ENCODE assay signal across 10 cellular contexts in the genomic region with DNA sequence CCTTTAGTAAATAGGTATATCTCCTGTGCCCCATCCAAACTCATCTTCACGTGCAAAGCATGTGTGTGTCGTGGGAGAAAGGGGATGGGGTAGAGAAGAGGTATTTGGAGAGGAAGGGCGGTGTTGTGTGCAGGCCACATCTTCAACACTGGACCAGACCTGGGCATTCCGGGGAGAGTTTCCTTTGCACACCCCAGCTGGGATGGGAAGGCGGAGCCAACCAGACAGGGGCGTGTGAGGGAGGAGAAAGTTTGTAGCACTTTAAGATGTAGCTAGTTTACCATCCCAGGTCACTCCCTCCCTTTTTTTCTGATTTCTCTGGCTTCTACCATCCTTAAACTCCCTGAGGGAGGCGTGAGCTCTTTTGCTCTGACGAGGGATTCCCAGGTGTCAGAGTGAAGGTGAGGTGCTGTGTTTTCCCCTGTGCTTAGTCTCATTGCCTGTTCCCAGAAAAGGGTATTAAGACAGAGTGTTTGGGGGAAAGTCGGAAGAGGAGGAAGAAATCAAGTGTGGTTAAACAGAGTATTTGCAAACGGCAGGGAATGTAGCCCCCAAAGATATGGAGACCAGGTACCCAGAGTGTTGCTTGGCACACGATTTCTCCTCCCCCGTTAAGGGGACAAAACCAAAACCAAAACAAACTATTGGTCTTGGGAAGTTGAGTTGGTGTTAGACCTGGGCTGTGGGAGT. TPM values are rescaled to one million over a fixed set of nuclear protein-coding genes. Genes with fewer than 3 reads are reported as not detected.
A peak's percentile ranks its signal among the peaks of the same experiment; 100 is the strongest.
DNase-seq lines count a peak whose midpoint lies in the region; ATAC-seq and TF ChIP-seq lines count a peak whose summit lies in the region.
"Had no signal": no experiment of that assay in that cellular context is flagged by ENCODE, and none has a peak within 500 bp of the region (broad histone marks: within the 10 kb centered on the region; RNA-seq: fewer than 3 reads in every experiment).

No MANE protein-coding gene starts in this region.

- no peaks in the 10 kb centered on the region for H3K27me3 ChIP-seq in hepatocyte
- H3K27me3 ChIP-seq in spleen (replicated peaks in 1 of 7): peaks cover 0 to 33% (median 3%) of the 10 kb centered on the region in 7 donors

- H3K36me3 ChIP-seq in hepatocyte (replicated peaks; ENCODE audit: insufficient read depth, low read depth): no peaks in the 10 kb centered on the region
- no peaks in the 10 kb centered on the region for H3K36me3 ChIP-seq in spleen

- H3K27ac ChIP-seq in hepatocyte (peak overlapping the region; percentile 99), spleen (peak overlapping the region in 7 of 8 donors; percentile 5 to 96 (median 95))

- H3K4me2 ChIP-seq in hepatocyte: peak overlapping the region; percentile 88

- H3K4me1 ChIP-seq in hepatocyte (ENCODE audit: insufficient read depth): peaks cover 16% of the 10 kb centered on the region
- H3K4me1 ChIP-seq in spleen: peaks cover 13 to 78% (median 54%) of the 10 kb centered on the region in 6 donors

- H3K9me2 ChIP-seq in hepatocyte (replicated peaks; ENCODE audit: insufficient read depth): no peaks in the 10 kb centered on the region

- H3K9me3 ChIP-seq in hepatocyte (ENCODE audit: low read depth) (no peaks in the 10 kb centered on the region), spleen (no peaks in the 10 kb centered on the region)

- WGBS in hepatocyte (ENCODE audit: low lambda C conversion rate, missing lambda C conversion rate): 28% methylated on average over 12 of the region's 12 CpGs
- WGBS in spleen, 5 donors: 49 to 71% (median 59%) methylated on average over 12 of the region's 12 CpGs

- TF ChIP-seq CTCF in hepatocyte (IDR thresholded peaks at IDR 0.05; ENCODE audit: poor library complexity): no peak
- TF ChIP-seq CTCF in spleen (IDR thresholded peaks at IDR 0.05 in 8 of 11, conservative IDR thresholded peaks at IDR 0.05 in 3 of 11): no peak

- peak; percentile 36 for TF ChIP-seq POLR2A in GM18505 (IDR thresholded peaks at IDR 0.05; ENCODE audit: borderline replicate concordance, extremely low read depth, insufficient read depth, insufficient read length)
- no peak for TF ChIP-seq POLR2A in spleen (IDR thresholded peaks at IDR 0.05)

- H3K4me3 ChIP-seq in hepatocyte (peak overlapping the region; percentile 97), spleen (peak overlapping the region in 7 of 8 donors; percentile 9 to 94 (median 73))

- no peak overlapping the region for H2AFZ ChIP-seq in hepatocyte

- peaks cover 72% of the 10 kb centered on the region for H3K79me2 ChIP-seq in hepatocyte

- peak; percentile 58 for DNase-seq in NCI-H748 treated with DMSO at 0.1 percent for 48 hours (lab: John Stamatoyannopoulos, UW)
- DNase-seq in hepatocyte (ENCODE audit: low spot score): peak; percentile 34
- no peak for DNase-seq in spleen
- no peak for DNase-seq in stimulated activated naive CD4-positive, alpha-beta T cell treated with Interleukin-2 at 50 U/mL for 16 hours (lab: John Stamatoyannopoulos, UW)
- DNase-seq: activated T-cell treated with anti-CD3 and anti-CD28 coated beads for 4 hours, NCI-H1048 had no signal

- ATAC-seq in GM18505 (IDR thresholded peaks at IDR 0.05; ENCODE audit: unreplicated experiment) (no peak), HG03025 (IDR thresholded peaks at IDR 0.05; ENCODE audit: low FRiP score, unreplicated experiment) (no peak), HG02973 (IDR thresholded peaks at IDR 0.05; ENCODE audit: unreplicated experiment) (no peak), GM21723 (IDR thresholded peaks at IDR 0.05; ENCODE audit: unreplicated experiment) (no peak)

- H4K20me1 ChIP-seq in hepatocyte (ENCODE audit: insufficient read depth, poor library complexity, severe bottlenecking): no peaks in the 10 kb centered on the region

- intact Hi-C loops in spleen (cut with DNase I; ENCODE audit: low total_unique reads): loop anchor here (10.0 kb wide), 1 partner anchor 182 kb away; no protein-coding TSS in a partner anchor

RNA-seq across cellular contexts. Expression of gene SETBP1, which starts 1.6 kb away (rescaled TPM):
- total RNA-seq in hepatocyte: 20.1 and 21.1 TPM in 2 replicates
- polyA plus RNA-seq in hepatocyte: 8.6 and 10.3 TPM in 2 replicates
- 10 to 100 TPM; 24.2 to 50.7 (median 39.8) TPM for total RNA-seq in spleen
- polyA plus RNA-seq in spleen: 1 to 10 TPM; 2.0 to 3.7 (median 3.4) TPM

Comparison
In these comparisons a context has a peak if more than half of its experiments do, and no peak if none do; other contexts are left out.
1. DNase-seq: peak in NCI-H748 treated with DMSO at 0.1 percent for 48 hours (single experiment) and hepatocyte (single experiment); none in spleen (single experiment) and stimulated activated naive CD4-positive, alpha-beta T cell treated with Interleukin-2 at 50 U/mL for 16 hours (single experiment).